ENCODE assay signal across 1 cellular context in the genomic region with DNA sequence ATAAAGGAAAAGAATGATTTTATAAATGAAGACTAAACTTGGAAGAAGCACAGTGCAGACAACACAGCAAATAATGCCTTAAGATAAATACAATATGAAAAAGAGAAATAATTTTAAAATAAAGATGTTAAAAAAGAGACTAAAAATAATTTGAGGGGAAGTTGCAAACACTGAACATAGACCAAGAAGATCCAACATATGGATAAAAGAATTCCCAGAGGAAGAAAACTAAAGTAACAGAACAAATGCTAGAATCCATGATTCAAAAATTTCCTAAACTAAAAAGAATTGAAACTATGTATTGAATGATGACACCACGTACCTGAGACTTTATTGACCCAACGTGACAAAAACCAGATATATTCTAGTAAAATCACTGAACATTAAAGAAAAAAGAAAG.
"Had no signal": no experiment of that assay in that cellular context is flagged by ENCODE, and none has a peak within 500 bp of the region (broad histone marks: within the 10 kb centered on the region; RNA-seq: fewer than 3 reads in every experiment).

No MANE protein-coding gene starts in this region.

- H3K36me3 ChIP-seq: MG63 had no signal

- H3K4me3 ChIP-seq: MG63 had no signal
